8 cellular contexts compared by ENCODE assay signal in the genomic region with DNA sequence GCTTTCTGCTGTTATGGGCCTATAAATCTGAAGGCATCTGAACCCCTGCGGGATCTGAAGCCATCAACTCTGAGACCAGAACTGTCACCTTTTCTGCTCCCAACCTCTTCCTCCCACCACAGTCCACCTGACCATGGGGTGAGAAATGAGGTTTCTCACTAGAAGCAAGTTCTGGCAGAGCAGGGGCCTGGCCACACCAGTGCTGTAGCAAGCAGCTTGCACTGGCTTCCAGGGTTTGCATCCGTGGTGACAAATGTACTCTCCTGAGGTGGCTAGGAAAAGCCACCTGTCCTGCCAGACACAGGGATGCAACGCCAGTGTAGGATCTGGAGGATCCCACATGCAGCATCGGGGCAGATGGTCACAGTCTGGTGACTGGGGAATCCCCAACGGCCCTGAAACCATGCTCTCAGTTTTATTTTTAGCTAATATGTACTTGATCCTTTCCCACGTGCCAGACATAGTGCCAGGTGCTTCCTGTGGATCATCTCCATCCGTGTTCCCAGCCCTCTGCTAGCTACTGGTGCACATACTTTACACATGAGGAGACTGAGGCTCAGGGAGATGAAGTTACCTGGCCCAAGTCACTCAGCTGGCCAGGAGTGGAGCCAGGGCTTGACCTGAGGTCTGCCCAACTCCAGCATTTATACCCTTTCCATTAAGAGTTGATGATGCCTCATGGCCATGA.
DNase-seq lines count a peak whose midpoint lies in the region; ATAC-seq and TF ChIP-seq lines count a peak whose summit lies in the region.

No MANE protein-coding gene starts in this region.

- no peak overlapping the region for H3K27ac ChIP-seq in naive thymus-derived CD4-positive, alpha-beta T cell (ENCODE audit: low read depth, low read length)

- H3K27ac Mint-ChIP-seq in IgD-negative memory B cell = peak overlapping the region; percentile 50 to 96 (median 70)
- H3K27ac Mint-ChIP-seq in naive thymus-derived CD4-positive, alpha-beta T cell = no peak overlapping the region

- H3K27me3 ChIP-seq in naive thymus-derived CD4-positive, alpha-beta T cell (ENCODE audit: control insufficient read depth in 2 of 2, insufficient read depth in 2 of 2, low read length in 2 of 2) = no peaks in the 10 kb centered on the region

- no peak for TF ChIP-seq POLR2A in lower leg skin (IDR thresholded peaks at IDR 0.05)

- WGBS in lower leg skin, 2 donors = 64 to 67% methylated on average over 7 of the region's 7 CpGs

- H3K9me3 Mint-ChIP-seq in IgD-negative memory B cell = no peaks in the 10 kb centered on the region
- peaks cover 0 to 3% (median 0%) of the 10 kb centered on the region in 11 donors for H3K9me3 Mint-ChIP-seq in naive thymus-derived CD4-positive, alpha-beta T cell

- peaks cover 2% of the 10 kb centered on the region for H3K27me3 Mint-ChIP-seq in IgD-negative memory B cell
- H3K27me3 Mint-ChIP-seq in naive thymus-derived CD4-positive, alpha-beta T cell = peaks cover 0 to 11% (median 10%) of the 10 kb centered on the region in 5 donors

- no peak for TF ChIP-seq CTCF in lower leg skin (IDR thresholded peaks at IDR 0.05)

- no peak for DNase-seq in naive thymus-derived CD4-positive, alpha-beta T cell
- no peak for DNase-seq in lower leg skin (ENCODE audit: low spot score in 2 of 2)
- no peak for DNase-seq in stimulated activated CD4-positive, alpha-beta T cell treated with anti-CD3 and anti-CD28 coated beads, Interleukin-12 subunit alpha, Interleukin-12 subunit beta, amount 100 ng/mL, for 4 hours
- DNase-seq in activated effector memory CD4-positive, alpha-beta T cell treated with Interleukin-2 at 50 U/mL for 16 hours = no peak
- no peak for DNase-seq in activated CD4-positive, CD25-positive, alpha-beta regulatory T cell treated with anti-CD3 and anti-CD28 coated beads, Interleukin-2, amount 50 U/mL, for 72 hours

- H3K36me3 Mint-ChIP-seq in IgD-negative memory B cell = no peaks in the 10 kb centered on the region
- H3K36me3 Mint-ChIP-seq in naive thymus-derived CD4-positive, alpha-beta T cell = no peaks in the 10 kb centered on the region

- intact Hi-C loops in naive thymus-derived CD4-positive, alpha-beta T cell (cut with micrococcal nuclease) = loop anchor here in 1 of 2 donors (10.0 kb wide), 1 partner anchor 91 kb away; no protein-coding TSS in a partner anchor
- intact Hi-C loops in lower leg skin (cut with DNase I; ENCODE audit: low total_unique reads) = loop anchor here (5.0 kb wide), 1 partner anchor 942 kb away; no protein-coding TSS in a partner anchor

- peak overlapping the region; percentile 15 to 80 (median 26) for H3K4me3 Mint-ChIP-seq in IgD-negative memory B cell
- no peak overlapping the region for H3K4me3 Mint-ChIP-seq in naive thymus-derived CD4-positive, alpha-beta T cell

- peaks cover 0 to 5% of the 10 kb centered on the region in 2 donors for H3K4me1 ChIP-seq in naive thymus-derived CD4-positive, alpha-beta T cell (ENCODE audit: control insufficient read depth in 2 of 2, insufficient read depth in 2 of 2, low read length in 2 of 2)

- CTCF ChIA-PET in naive thymus-derived CD4-positive, alpha-beta T cell (lab: Charles Lee) = no interaction called here

- no peaks in the 10 kb centered on the region for H3K9me3 ChIP-seq in naive thymus-derived CD4-positive, alpha-beta T cell (ENCODE audit: control insufficient read depth in 2 of 3, low read length in 3 of 3)

- POLR2A ChIA-PET in naive thymus-derived CD4-positive, alpha-beta T cell (lab: Charles Lee) = interaction anchor here (0.5 kb wide), 1 partner anchor 308 kb away, joined by 3 read pairs; no protein-coding TSS in a partner anchor

- H3K4me1 Mint-ChIP-seq in IgD-negative memory B cell = peaks cover 58 to 60% (median 58%) of the 10 kb centered on the region in 3 donors
- H3K4me1 Mint-ChIP-seq in naive thymus-derived CD4-positive, alpha-beta T cell = peaks cover 0 to 11% (median 0%) of the 10 kb centered on the region in 7 donors

- peak; percentile 64 for ATAC-seq in GM18907 (IDR thresholded peaks at IDR 0.05; ENCODE audit: unreplicated experiment)
- ATAC-seq in GM21825 (IDR thresholded peaks at IDR 0.05; ENCODE audit: unreplicated experiment) = peak; percentile 50
- ATAC-seq in naive thymus-derived CD4-positive, alpha-beta T cell = peak; percentile 62

- H3K4me3 ChIP-seq in naive thymus-derived CD4-positive, alpha-beta T cell (ENCODE audit: low read length) = no peak overlapping the region
- no peak overlapping the region for H3K4me3 ChIP-seq in lower leg skin (ENCODE audit: low read depth, poor library complexity, severe bottlenecking)

- H3K36me3 ChIP-seq in naive thymus-derived CD4-positive, alpha-beta T cell (ENCODE audit: control insufficient read depth in 2 of 3, insufficient read depth in 3 of 3, low read length in 3 of 3) = no peaks in the 10 kb centered on the region

Comparison
In these comparisons a context has a peak if more than half of its experiments do, and no peak if none do; other contexts are left out.
1. H3K27ac Mint-ChIP-seq: peak in IgD-negative memory B cell (3 of 3); none in naive thymus-derived CD4-positive, alpha-beta T cell (0 of 9).
2. H3K4me3 Mint-ChIP-seq: peak in IgD-negative memory B cell (4 of 4); none in naive thymus-derived CD4-positive, alpha-beta T cell (0 of 10).
3. Peak in every context shown above with its lines, with median percentiles within 50 percentile points of each other: ATAC-seq.